Comparison of ENCODE assay signal across 17 cellular contexts in the genomic region with DNA sequence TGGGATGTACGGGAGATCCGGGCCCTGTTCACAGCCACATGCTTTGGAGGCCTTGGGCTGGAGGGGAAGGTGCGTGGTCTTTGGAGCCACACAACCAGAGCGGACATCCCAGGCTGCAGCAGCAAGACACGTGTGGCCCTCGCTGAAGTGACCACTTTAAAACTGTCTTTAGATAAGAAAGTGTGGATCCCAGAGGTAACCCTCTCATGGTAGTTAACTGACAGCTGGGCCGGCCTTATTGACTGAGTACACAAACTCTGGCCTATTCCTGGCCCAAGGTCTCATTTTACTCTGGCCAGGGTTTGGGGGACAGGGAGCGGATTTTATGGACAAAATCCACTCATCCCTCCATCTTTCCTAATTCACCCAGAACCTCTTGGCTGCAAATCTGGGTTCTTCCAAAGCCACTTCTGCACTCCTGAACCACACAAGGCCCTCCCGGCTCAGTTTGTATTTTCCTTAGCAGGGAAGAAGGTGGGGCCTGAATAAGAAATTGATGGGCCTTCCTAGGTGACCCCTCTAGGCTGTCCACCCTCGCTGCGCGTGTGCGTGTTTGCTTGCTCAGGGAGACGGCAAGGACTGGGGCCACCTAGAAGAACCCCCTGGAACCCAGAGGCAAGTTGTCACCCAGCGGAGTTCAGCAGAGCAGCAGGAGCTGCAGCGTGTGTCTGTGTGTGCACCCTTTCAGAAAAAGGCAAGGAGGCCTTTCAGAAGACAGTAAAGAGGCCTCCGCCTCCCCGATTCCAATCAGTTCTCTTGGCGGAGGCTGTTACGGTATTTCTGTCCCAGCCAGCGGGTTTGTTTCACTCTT.
DNase-seq lines count a peak whose midpoint lies in the region; ATAC-seq and TF ChIP-seq lines count a peak whose summit lies in the region.
"Had no signal": no experiment of that assay in that cellular context is flagged by ENCODE, and none has a peak within 500 bp of the region (broad histone marks: within the 10 kb centered on the region; RNA-seq: fewer than 3 reads in every experiment).

No MANE protein-coding gene starts in this region.

- H3K9me3 Mint-ChIP-seq in nephron: no peaks in the 10 kb centered on the region
- H3K9me3 Mint-ChIP-seq in Caco-2 (ENCODE audit: unreplicated experiment): no peaks in the 10 kb centered on the region
- H3K9me3 Mint-ChIP-seq: stimulated activated naive CD8-positive, alpha-beta T cell treated with anti-CD3 and anti-CD28 coated beads, Interleukin-15, amount 100 ng/mL, for 72 hours; T-helper 1 cell treated with Interleukin-12 subunit alpha and Interleukin-12 subunit beta and Interleukin-4 antibody, amounts not matched to agents 30 μg/mL and 1 μg/mL, for 36 hours had no signal

- intact Hi-C loops in Right ventricle myocardium superior (cut with DNase I) (no loop called here), tibial artery (cut with DNase I; ENCODE audit: low total_unique reads) (loop anchor here (5.0 kb wide), 1 partner anchor 92 kb away; a partner anchor contains a TSS), Caco-2 (cut with micrococcal nuclease; ENCODE audit: unreplicated experiment) (no loop called here)

- no peak for ATAC-seq in T-helper 17 cell
- ATAC-seq in Right ventricle myocardium superior (ENCODE audit: poor library complexity): peak; percentile 21
- no peak for ATAC-seq in HG02678 (IDR thresholded peaks at IDR 0.05; ENCODE audit: unreplicated experiment)
- ATAC-seq: esophagus mucosa; GM12878; stimulated activated naive CD8-positive, alpha-beta T cell treated with anti-CD3 and anti-CD28 coated beads, Interleukin-15, amount 100 ng/mL, for 72 hours had no signal

- DNase-seq in T-helper 17 cell (no peak), Right ventricle myocardium superior (no peak), tibial artery (no peak), RKO (ENCODE audit: low spot score) (no peak), NCI-H1930 (lab: John Stamatoyannopoulos, UW) (no peak), Caco-2 (no peak)
- DNase-seq: activated gamma-delta T cell treated with Interleukin-2 at 50 U/mL for 16 hours; Calu3; dermis blood vessel endothelial cell; KBM-7; stimulated activated naive CD8-positive, alpha-beta T cell treated with anti-CD3 and anti-CD28 coated beads, Interleukin-15, amount 100 ng/mL, for 72 hours had no signal

- peak overlapping the region; percentile 47 to 67 for H3K27ac ChIP-seq in tibial artery

- no TSS peak for BruUV-seq in Caco-2 (replicated peaks; lab: Mats Ljungman, UMichigan)

- H3K4me3 Mint-ChIP-seq in T-helper 17 cell (peak overlapping the region; percentile 36), nephron (no peak overlapping the region), Caco-2 (ENCODE audit: unreplicated experiment) (no peak overlapping the region)
- H3K4me3 Mint-ChIP-seq: stimulated activated naive CD8-positive, alpha-beta T cell treated with anti-CD3 and anti-CD28 coated beads, Interleukin-15, amount 100 ng/mL, for 72 hours; T-helper 1 cell treated with Interleukin-12 subunit alpha and Interleukin-12 subunit beta and Interleukin-4 antibody, amounts not matched to agents 30 μg/mL and 1 μg/mL, for 36 hours had no signal

- H3K27me3 ChIP-seq in tibial artery (no peaks in the 10 kb centered on the region), Caco-2 (replicated peaks; ENCODE audit: control insufficient read depth, insufficient read depth, low read length) (no peaks in the 10 kb centered on the region)

- H3K4me1 Mint-ChIP-seq in T-helper 17 cell: no peaks in the 10 kb centered on the region
- peaks cover 36% of the 10 kb centered on the region for H3K4me1 Mint-ChIP-seq in nephron
- no peaks in the 10 kb centered on the region for H3K4me1 Mint-ChIP-seq in Caco-2 (ENCODE audit: low read depth, unreplicated experiment)
- H3K4me1 Mint-ChIP-seq: stimulated activated naive CD8-positive, alpha-beta T cell treated with anti-CD3 and anti-CD28 coated beads, Interleukin-15, amount 100 ng/mL, for 72 hours had no signal

- H3K4me1 ChIP-seq in tibial artery (peaks cover 0 to 28% (median 17%) of the 10 kb centered on the region in 4 donors), Caco-2 (no peaks in the 10 kb centered on the region)

- H3K27ac Mint-ChIP-seq in T-helper 17 cell: no peak overlapping the region
- H3K27ac Mint-ChIP-seq in nephron: peak overlapping the region in 2 of 3 experiments; percentile 72 to 86
- H3K27ac Mint-ChIP-seq in Caco-2 (ENCODE audit: unreplicated experiment): no peak overlapping the region
- H3K27ac Mint-ChIP-seq: stimulated activated naive CD8-positive, alpha-beta T cell treated with anti-CD3 and anti-CD28 coated beads, Interleukin-15, amount 100 ng/mL, for 72 hours; T-helper 1 cell treated with Interleukin-12 subunit alpha and Interleukin-12 subunit beta and Interleukin-4 antibody, amounts not matched to agents 30 μg/mL and 1 μg/mL, for 36 hours had no signal

- H3K27me3 Mint-ChIP-seq in T-helper 17 cell (peaks cover 13% of the 10 kb centered on the region), nephron (ENCODE audit: low read depth) (no peaks in the 10 kb centered on the region), Caco-2 (ENCODE audit: insufficient read depth, unreplicated experiment) (no peaks in the 10 kb centered on the region)
- H3K27me3 Mint-ChIP-seq: stimulated activated naive CD8-positive, alpha-beta T cell treated with anti-CD3 and anti-CD28 coated beads, Interleukin-15, amount 100 ng/mL, for 72 hours had no signal

- peaks cover 3% of the 10 kb centered on the region for H3K36me3 Mint-ChIP-seq in T-helper 17 cell (ENCODE audit: low read depth)
- peaks cover 10% of the 10 kb centered on the region for H3K36me3 Mint-ChIP-seq in nephron (ENCODE audit: low read depth)
- peaks cover 10% of the 10 kb centered on the region for H3K36me3 Mint-ChIP-seq in Caco-2 (ENCODE audit: insufficient read depth, unreplicated experiment)

- TF ChIP-seq CTCF in nephron (IDR thresholded peaks at IDR 0.05; ENCODE audit: unreplicated experiment in 3 of 3) (no peak), tibial artery (IDR thresholded peaks at IDR 0.05) (no peak), Caco-2 (IDR thresholded peaks at IDR 0.05; ENCODE audit: insufficient read depth in 1 of 2, low read depth in 1 of 2, low read length in 1 of 2, severe bottlenecking in 1 of 2, unreplicated experiment in 1 of 2) (no peak)

- H3K9me3 ChIP-seq in T-helper 17 cell (ENCODE audit: control insufficient read depth, low read length, poor library complexity, severe bottlenecking) (no peaks in the 10 kb centered on the region), tibial artery (no peaks in the 10 kb centered on the region), Caco-2 (no peaks in the 10 kb centered on the region)
- H3K9me3 ChIP-seq: mucosa of descending colon had no signal

- H3K4me3 ChIP-seq in tibial artery (peak overlapping the region; percentile 2 to 29), Caco-2 (ENCODE audit: low read depth, low read length) (no peak overlapping the region)
- H3K4me3 ChIP-seq: GM12878, mucosa of descending colon had no signal

- POLR2A ChIA-PET in Caco-2 (lab: Charles Lee): no interaction called here

- H3K36me3 ChIP-seq in tibial artery: no peaks in the 10 kb centered on the region
- H3K36me3 ChIP-seq in Caco-2 (ENCODE audit: control insufficient read depth, insufficient read depth, low read length): no peaks in the 10 kb centered on the region; the same call in 1 of the 2 replicates

- CTCF ChIA-PET in Caco-2 (lab: Charles Lee): no interaction called here

Comparison
In these comparisons a context has a peak if more than half of its experiments do, and no peak if none do; other contexts are left out.
1. H3K27ac Mint-ChIP-seq: peak in nephron (2 of 3); none in T-helper 17 cell (single experiment) and Caco-2 (single experiment).